1 cellular context compared by ENCODE assay signal in genomic region chr11:131146817-131147490, GRCh38.
TF ChIP-seq lines count a peak whose summit lies in the region.

No MANE protein-coding gene starts in this region.

TF ChIP-seq in SK-N-SH, 30 proteins besides CTCF, POLR2A, EP300 and RAD21:
- TF ChIP-seq PBX3 (IDR thresholded peaks at IDR 0.05): no peak
- no peak for TF ChIP-seq RCOR1 (IDR thresholded peaks at IDR 0.05; ENCODE audit: low read length)
- TF ChIP-seq GATA2 (CRISPR knock-in tag; IDR thresholded peaks at IDR 0.05): no peak
- TF ChIP-seq IRF3 (IDR thresholded peaks at IDR 0.05; ENCODE audit: low read depth, low read length): no peak
- TF ChIP-seq FOSL2 (IDR thresholded peaks at IDR 0.05; ENCODE audit: borderline replicate concordance, low read depth): no peak
- TF ChIP-seq YY1 (IDR thresholded peaks at IDR 0.05; ENCODE audit: low read depth): no peak
